ENCODE assay signal across 26 cellular contexts in genomic region chr4:76712564-76712963, GRCh38.
"Had no signal": no experiment of that assay in that cellular context is flagged by ENCODE, and none has a peak within 500 bp of the region (broad histone marks: within the 10 kb centered on the region; RNA-seq: fewer than 3 reads in every experiment).

No MANE protein-coding gene starts in this region.

- H3K36me3 ChIP-seq: neutrophil, ovary, prostate gland, uterus had no signal

- H3K27ac ChIP-seq: esophagus muscularis mucosa, gastroesophageal sphincter, neutrophil, ovary, prostate gland, transverse colon, uterus, WERI-Rb-1 had no signal

- H3K4me1 Mint-ChIP-seq: activated CD8-positive, alpha-beta memory T cell treated with anti-CD3 and anti-CD28 coated beads, Interleukin-2, amount 10 ng/mL, durations not matched to agents 7 days and 5 days; activated naive CD8-positive, alpha-beta T cell treated with anti-CD3 and anti-CD28 coated beads, Interleukin-2, amount 50 U/mL, for 24 hours had no signal

- H3K9me3 ChIP-seq: esophagus muscularis mucosa, gastroesophageal sphincter, neutrophil, ovary, prostate gland, transverse colon, uterus had no signal

- H3K4me1 ChIP-seq: uterus had no signal

- H3K27me3 Mint-ChIP-seq: brain had no signal

- H3K9me3 Mint-ChIP-seq: activated CD4-positive, alpha-beta T cell treated with anti-CD3 and anti-CD28 coated beads, Interleukin-2, amount 10 ng/mL, durations not matched to agents 7 days and 5 days; activated CD8-positive, alpha-beta T cell treated with anti-CD3 and anti-CD28 coated beads for 36 hours; activated naive CD8-positive, alpha-beta T cell treated with anti-CD3 and anti-CD28 coated beads, Interleukin-2, amount 50 U/mL, for 24 hours; activated T-helper 1 cell treated with anti-CD3 and anti-CD28 coated beads, Interleukin-12 subunit alpha, Interleukin-12 subunit beta, Interleukin-2, Interleukin-4 antibody, amounts not matched to agents 30 ng/mL and 10 ng/mL and 1 ng/mL, durations not matched to agents 14 hours and 24 hours and 36 hours; brain; memory B cell; nephron; stimulated activated naive CD8-positive, alpha-beta T cell treated with anti-CD3 and anti-CD28 coated beads, Interleukin-15, amount 100 ng/mL, for 72 hours had no signal

- H3K4me3 ChIP-seq: esophagus muscularis mucosa, gastroesophageal sphincter, ovary, prostate gland, transverse colon, uterus had no signal

- H3K36me3 Mint-ChIP-seq: activated CD8-positive, alpha-beta memory T cell treated with anti-CD3 and anti-CD28 coated beads, Interleukin-2, amount 10 ng/mL, durations not matched to agents 7 days and 5 days; memory B cell had no signal

- H3K27ac Mint-ChIP-seq: activated CD4-positive, alpha-beta T cell treated with anti-CD3 and anti-CD28 coated beads, Interleukin-2, amount 10 ng/mL, durations not matched to agents 7 days and 5 days; activated CD8-positive, alpha-beta memory T cell treated with anti-CD3 and anti-CD28 coated beads, Interleukin-2, amount 10 ng/mL, durations not matched to agents 7 days and 5 days; activated CD8-positive, alpha-beta T cell treated with anti-CD3 and anti-CD28 coated beads for 36 hours; activated naive CD8-positive, alpha-beta T cell treated with anti-CD3 and anti-CD28 coated beads, Interleukin-2, amount 50 U/mL, for 24 hours; activated T-helper 1 cell treated with anti-CD3 and anti-CD28 coated beads, Interleukin-12 subunit alpha, Interleukin-12 subunit beta, Interleukin-2, Interleukin-4 antibody, amounts not matched to agents 30 ng/mL and 10 ng/mL and 1 ng/mL, durations not matched to agents 14 hours and 24 hours and 36 hours; brain; memory B cell; stimulated activated naive CD8-positive, alpha-beta T cell treated with anti-CD3 and anti-CD28 coated beads, Interleukin-15, amount 100 ng/mL, for 72 hours had no signal

- H3K27me3 ChIP-seq: esophagus muscularis mucosa, gastroesophageal sphincter, neutrophil, ovary, transverse colon, uterus had no signal

- ATAC-seq: activated CD8-positive, alpha-beta memory T cell treated with anti-CD3 and anti-CD28 coated beads, Interleukin-2, amount 10 ng/mL, durations not matched to agents 7 days and 5 days; activated CD8-positive, alpha-beta T cell treated with anti-CD3 and anti-CD28 coated beads for 36 hours; activated naive CD8-positive, alpha-beta T cell treated with anti-CD3 and anti-CD28 coated beads, Interleukin-2, amount 50 U/mL, for 24 hours; gastroesophageal sphincter; stimulated activated naive CD8-positive, alpha-beta T cell treated with anti-CD3 and anti-CD28 coated beads, Interleukin-15, amount 100 ng/mL, for 72 hours had no signal

- DNase-seq: activated CD4-positive, alpha-beta T cell treated with anti-CD3 and anti-CD28 coated beads, Interleukin-2, amount 10 ng/mL, durations not matched to agents 7 days and 5 days; activated CD4-positive, CD25-positive, alpha-beta regulatory T cell treated with anti-CD3 and anti-CD28 coated beads, Interleukin-2, amount 50 U/mL, for 72 hours; activated CD8-positive, alpha-beta memory T cell treated with anti-CD3 and anti-CD28 coated beads, Interleukin-2, amount 10 ng/mL, durations not matched to agents 7 days and 5 days; activated CD8-positive, alpha-beta T cell treated with anti-CD3 and anti-CD28 coated beads for 36 hours; activated gamma-delta T cell; activated naive CD4-positive, alpha-beta T cell treated with anti-CD3 and anti-CD28 coated beads, Interleukin-2, amount 50 U/mL, for 16 hours; activated naive CD8-positive, alpha-beta T cell treated with anti-CD3 and anti-CD28 coated beads, Interleukin-2, amount 50 U/mL, for 24 hours; central memory CD4-positive, alpha-beta T cell; dermis blood vessel endothelial cell; effector CD8-positive, alpha-beta T cell; head of caudate nucleus; hypothalamus; ovary; stimulated activated CD4-positive, alpha-beta T cell treated with anti-CD3 and anti-CD28 coated beads, Interleukin-4, amount 100 ng/mL, for 4 hours; stimulated activated naive CD8-positive, alpha-beta T cell treated with anti-CD3 and anti-CD28 coated beads, Interleukin-15, amount 100 ng/mL, for 72 hours; transverse colon; uterus; WERI-Rb-1 had no signal

- H3K4me3 Mint-ChIP-seq: activated CD4-positive, alpha-beta T cell treated with anti-CD3 and anti-CD28 coated beads, Interleukin-2, amount 10 ng/mL, durations not matched to agents 7 days and 5 days; activated CD8-positive, alpha-beta memory T cell treated with anti-CD3 and anti-CD28 coated beads, Interleukin-2, amount 10 ng/mL, durations not matched to agents 7 days and 5 days; activated CD8-positive, alpha-beta T cell treated with anti-CD3 and anti-CD28 coated beads for 36 hours; activated naive CD8-positive, alpha-beta T cell treated with anti-CD3 and anti-CD28 coated beads, Interleukin-2, amount 50 U/mL, for 24 hours; activated T-helper 1 cell treated with anti-CD3 and anti-CD28 coated beads, Interleukin-12 subunit alpha, Interleukin-12 subunit beta, Interleukin-2, Interleukin-4 antibody, amounts not matched to agents 30 ng/mL and 10 ng/mL and 1 ng/mL, durations not matched to agents 14 hours and 24 hours and 36 hours; brain; memory B cell; nephron; stimulated activated naive CD8-positive, alpha-beta T cell treated with anti-CD3 and anti-CD28 coated beads, Interleukin-15, amount 100 ng/mL, for 72 hours had no signal
